In genomic region chr7:40418445-40418844, GRCh38 we compare ENCODE assay signal across 1 cellular context.
TF ChIP-seq lines count a peak whose summit lies in the region.

No MANE protein-coding gene starts in this region.

TF ChIP-seq in H1, 55 proteins besides CTCF, POLR2A, EP300 and RAD21 (continued from another document):
- TF ChIP-seq CEBPB (IDR thresholded peaks at IDR 0.05; ENCODE audit: low read depth, low read length), result no peak
- TF ChIP-seq KDM5A (IDR thresholded peaks at IDR 0.05; ENCODE audit: low read length), result no peak
- TF ChIP-seq CTBP2 (IDR thresholded peaks at IDR 0.05; ENCODE audit: borderline replicate concordance, insufficient read depth, insufficient read length, low read length), result no peak
- no peak for TF ChIP-seq PHF8 (conservative IDR thresholded peaks at IDR 0.05; ENCODE audit: low read depth, low read length)
